1 cellular context compared by ENCODE assay signal in genomic region chr3:141050913-141051632, GRCh38.
A peak's percentile ranks its signal among the peaks of the same experiment; 100 is the strongest.
TF ChIP-seq lines count a peak whose summit lies in the region.

TSS of gene SPSB4 (plus strand) at chr3:141051347. CDS start at chr3:141066105, 14,758 bp downstream.

TF ChIP-seq in HEK293, 187 proteins besides CTCF, POLR2A, EP300 and RAD21 (continued from another document):
- TF ChIP-seq, protein P1, sequence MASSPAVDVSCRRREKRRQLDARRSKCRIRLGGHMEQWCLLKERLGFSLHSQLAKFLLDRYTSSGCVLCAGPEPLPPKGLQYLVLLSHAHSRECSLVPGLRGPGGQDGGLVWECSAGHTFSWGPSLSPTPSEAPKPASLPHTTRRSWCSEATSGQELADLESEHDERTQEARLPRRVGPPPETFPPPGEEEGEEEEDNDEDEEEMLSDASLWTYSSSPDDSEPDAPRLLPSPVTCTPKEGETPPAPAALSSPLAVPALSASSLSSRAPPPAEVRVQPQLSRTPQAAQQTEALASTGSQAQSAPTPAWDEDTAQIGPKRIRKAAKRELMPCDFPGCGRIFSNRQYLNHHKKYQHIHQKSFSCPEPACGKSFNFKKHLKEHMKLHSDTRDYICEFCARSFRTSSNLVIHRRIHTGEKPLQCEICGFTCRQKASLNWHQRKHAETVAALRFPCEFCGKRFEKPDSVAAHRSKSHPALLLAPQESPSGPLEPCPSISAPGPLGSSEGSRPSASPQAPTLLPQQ (tag by site-specific recombination; IDR thresholded peaks at IDR 0.05): peak; percentile 41; the same call in 1 of the 2 replicates
- TF ChIP-seq, protein P2, sequence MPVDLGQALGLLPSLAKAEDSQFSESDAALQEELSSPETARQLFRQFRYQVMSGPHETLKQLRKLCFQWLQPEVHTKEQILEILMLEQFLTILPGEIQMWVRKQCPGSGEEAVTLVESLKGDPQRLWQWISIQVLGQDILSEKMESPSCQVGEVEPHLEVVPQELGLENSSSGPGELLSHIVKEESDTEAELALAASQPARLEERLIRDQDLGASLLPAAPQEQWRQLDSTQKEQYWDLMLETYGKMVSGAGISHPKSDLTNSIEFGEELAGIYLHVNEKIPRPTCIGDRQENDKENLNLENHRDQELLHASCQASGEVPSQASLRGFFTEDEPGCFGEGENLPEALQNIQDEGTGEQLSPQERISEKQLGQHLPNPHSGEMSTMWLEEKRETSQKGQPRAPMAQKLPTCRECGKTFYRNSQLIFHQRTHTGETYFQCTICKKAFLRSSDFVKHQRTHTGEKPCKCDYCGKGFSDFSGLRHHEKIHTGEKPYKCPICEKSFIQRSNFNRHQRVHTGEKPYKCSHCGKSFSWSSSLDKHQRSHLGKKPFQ (tag by site-specific recombination; IDR thresholded peaks at IDR 0.05): no peak
- TF ChIP-seq ZNF398 (tag by site-specific recombination; IDR thresholded peaks at IDR 0.05): peak; percentile 53
- no peak for TF ChIP-seq ZNF132 (tag by site-specific recombination; IDR thresholded peaks at IDR 0.05; ENCODE audit: borderline replicate concordance)
- TF ChIP-seq ZXDB (tag by site-specific recombination; IDR thresholded peaks at IDR 0.05): 0 out of 2 replicates have a peak, but pooled peaks have one; percentile 18
- peak; percentile 92 for TF ChIP-seq KLF10 (tag by site-specific recombination; IDR thresholded peaks at IDR 0.05)
- peak; percentile 85 for TF ChIP-seq KLF1 (tag by site-specific recombination; IDR thresholded peaks at IDR 0.05)
- peak; percentile 14; the same call in 1 of the 2 replicates for TF ChIP-seq PRDM10 (tag by site-specific recombination; IDR thresholded peaks at IDR 0.05)
- TF ChIP-seq, protein P3, sequence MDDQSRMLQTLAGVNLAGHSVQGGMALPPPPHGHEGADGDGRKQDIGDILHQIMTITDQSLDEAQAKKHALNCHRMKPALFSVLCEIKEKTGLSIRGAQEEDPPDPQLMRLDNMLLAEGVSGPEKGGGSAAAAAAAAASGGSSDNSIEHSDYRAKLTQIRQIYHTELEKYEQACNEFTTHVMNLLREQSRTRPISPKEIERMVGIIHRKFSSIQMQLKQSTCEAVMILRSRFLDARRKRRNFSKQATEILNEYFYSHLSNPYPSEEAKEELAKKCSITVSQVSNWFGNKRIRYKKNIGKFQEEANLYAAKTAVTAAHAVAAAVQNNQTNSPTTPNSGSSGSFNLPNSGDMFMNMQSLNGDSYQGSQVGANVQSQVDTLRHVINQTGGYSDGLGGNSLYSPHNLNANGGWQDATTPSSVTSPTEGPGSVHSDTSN (CRISPR knock-in tag; IDR thresholded peaks at IDR 0.05): no peak
- TF ChIP-seq ZNF660 (tag by site-specific recombination; IDR thresholded peaks at IDR 0.05): 0 out of 2 replicates have a peak, but pooled peaks have one; percentile 54
- TF ChIP-seq SP2 (tag by site-specific recombination; IDR thresholded peaks at IDR 0.05): peak; percentile 46
- peak; percentile 10; the same call in 1 of the 2 replicates for TF ChIP-seq ZFHX2 (tag by site-specific recombination; conservative IDR thresholded peaks at IDR 0.05)
- TF ChIP-seq ZEB2 (tag by site-specific recombination; IDR thresholded peaks at IDR 0.05): 0 out of 2 replicates have a peak, but pooled peaks have one; percentile 27
- TF ChIP-seq GLIS1 (tag by site-specific recombination; IDR thresholded peaks at IDR 0.05): no peak
- TF ChIP-seq YY1 (tag by site-specific recombination; IDR thresholded peaks at IDR 0.05): peak; percentile 52
- peak; percentile 80 for TF ChIP-seq IKZF3 (tag by site-specific recombination; IDR thresholded peaks at IDR 0.05)
